ENCODE assay signal across 30 cellular contexts in genomic region chr1:43031316-43032203, GRCh38.
"Had no signal": no experiment of that assay in that cellular context is flagged by ENCODE, and none has a peak within 500 bp of the region (broad histone marks: within the 10 kb centered on the region; RNA-seq: fewer than 3 reads in every experiment).

No MANE protein-coding gene starts in this region.

- H3K9me3 ChIP-seq: esophagus muscularis mucosa, thyroid gland had no signal

- FAIRE-seq: frontal cortex, islet of Langerhans had no signal

- H3K36me3 ChIP-seq: esophagus muscularis mucosa, thyroid gland, WERI-Rb-1 had no signal

- ATAC-seq: activated CD4-positive, CD25-positive, alpha-beta regulatory T cell treated with anti-CD3 and anti-CD28 coated beads, Interleukin-2, amount 50 U/mL, for 24 hours; effector memory CD8-positive, alpha-beta T cell; left cardiac atrium; natural killer cell; sciatic nerve; stimulated activated memory B cell treated with anti-CD40 and anti-IgM and Interleukin-4, amounts not matched to agents 10 μg/mL and 1 μg/mL and 100 μg/mL, for 72 hours; stimulated activated naive CD8-positive, alpha-beta T cell treated with anti-CD3 and anti-CD28 coated beads, Interleukin-15, amount 100 ng/mL, for 72 hours had no signal

- H3K4me3 ChIP-seq: esophagus muscularis mucosa, skin epidermis, thyroid gland had no signal

- H3K27me3 ChIP-seq: thyroid gland had no signal

- H3K27ac ChIP-seq: esophagus muscularis mucosa, skin epidermis, thyroid gland, WERI-Rb-1 had no signal

- DNase-seq: activated CD4-positive, alpha-beta memory T cell treated with anti-CD3 and anti-CD28 coated beads for 36 hours; activated CD4-positive, alpha-beta T cell treated with anti-CD3 and anti-CD28 coated beads, Interleukin-2, amount 10 ng/mL, durations not matched to agents 24 days and 14 days; activated CD8-positive, alpha-beta memory T cell treated with anti-CD3 and anti-CD28 coated beads, Interleukin-2, amount 50 U/mL, for 4 hours; activated gamma-delta T cell treated with Interleukin-2 at 50 U/mL for 16 hours; activated naive CD4-positive, alpha-beta T cell treated with anti-CD3 and anti-CD28 coated beads, Interleukin-2, amount 50 U/mL, for 16 hours; activated T-cell treated with anti-CD3 and anti-CD28 coated beads, Interleukin-2, amount 50 U/mL, for 24 hours; amygdala; caudate nucleus; cortex of kidney; effector memory CD8-positive, alpha-beta T cell; left cardiac atrium; mammary epithelial cell; midbrain; natural killer cell; posterior cingulate gyrus; stimulated activated CD4-positive, alpha-beta T cell treated with anti-CD3 and anti-CD28 coated beads, Interleukin-1b, Interleukin-23, amount 100 ng/mL, for 48 hours; stimulated activated CD4-positive, alpha-beta T cell treated with anti-CD3 and anti-CD28 coated beads, Interleukin-4, amount 100 ng/mL, for 4 hours; stimulated activated CD8-positive, alpha-beta memory T cell treated with anti-CD3 and anti-CD28 coated beads, Interleukin-4, amount 100 ng/mL, for 48 hours; stimulated activated naive CD8-positive, alpha-beta T cell treated with anti-CD3 and anti-CD28 coated beads, Interleukin-15, amount 100 ng/mL, for 72 hours; SW 1271; T-helper 9 cell; thyroid gland; WERI-Rb-1 had no signal

- H3K4me1 ChIP-seq: esophagus muscularis mucosa, thyroid gland had no signal
